ENCODE assay signal across 12 cellular contexts in genomic region chr6:136067731-136068341, GRCh38.
DNase-seq lines count a peak whose midpoint lies in the region; ATAC-seq and TF ChIP-seq lines count a peak whose summit lies in the region.
"Had no signal": no experiment of that assay in that cellular context is flagged by ENCODE, and none has a peak within 500 bp of the region (broad histone marks: within the 10 kb centered on the region; RNA-seq: fewer than 3 reads in every experiment).

No MANE protein-coding gene starts in this region.

- no peak for ATAC-seq in HG02970 (IDR thresholded peaks at IDR 0.05; ENCODE audit: low FRiP score, unreplicated experiment)
- no peak for ATAC-seq in activated CD8-positive, alpha-beta T cell treated with anti-CD3 and anti-CD28 coated beads for 36 hours
- ATAC-seq: K562 had no signal

- H3K9me3 ChIP-seq in hepatocyte (ENCODE audit: low read depth) (no peaks in the 10 kb centered on the region), skeletal muscle satellite cell (replicated peaks; ENCODE audit: low read length) (no peaks in the 10 kb centered on the region)
- H3K9me3 ChIP-seq in CD4-positive, alpha-beta memory T cell (ENCODE audit: control insufficient read depth in 1 of 2, low read length in 2 of 2), result no peaks in the 10 kb centered on the region

- no peaks in the 10 kb centered on the region for H3K79me2 ChIP-seq in hepatocyte

- H3K27ac ChIP-seq in hepatocyte, result peak overlapping the region; percentile 32
- no peak overlapping the region for H3K27ac ChIP-seq in CD4-positive, alpha-beta memory T cell (ENCODE audit: low read depth, low read length)
- H3K27ac ChIP-seq: WERI-Rb-1 had no signal

- no peaks in the 10 kb centered on the region for H3K27me3 Mint-ChIP-seq in MCF 10A (ENCODE audit: insufficient read depth, unreplicated experiment)
- peaks cover 2 to 3% of the 10 kb centered on the region in 2 donors for H3K27me3 Mint-ChIP-seq in CD4-positive, alpha-beta memory T cell
- H3K27me3 Mint-ChIP-seq in activated CD8-positive, alpha-beta T cell treated with anti-CD3 and anti-CD28 coated beads for 36 hours, result no peaks in the 10 kb centered on the region

- H3K36me3 Mint-ChIP-seq in MCF 10A (ENCODE audit: insufficient read depth, unreplicated experiment), result no peaks in the 10 kb centered on the region
- H3K36me3 Mint-ChIP-seq in CD4-positive, alpha-beta memory T cell, result no peaks in the 10 kb centered on the region
- no peaks in the 10 kb centered on the region for H3K36me3 Mint-ChIP-seq in activated CD8-positive, alpha-beta T cell treated with anti-CD3 and anti-CD28 coated beads for 36 hours (ENCODE audit: low read depth)

- no peak overlapping the region for H3K4me3 ChIP-seq in hepatocyte
- H3K4me3 ChIP-seq in skeletal muscle satellite cell (ENCODE audit: low read length), result no peak overlapping the region
- H3K4me3 ChIP-seq in CD4-positive, alpha-beta memory T cell (ENCODE audit: low read length in 2 of 2), result no peak overlapping the region
- H3K4me3 ChIP-seq: K562 had no signal

- H3K4me2 ChIP-seq in hepatocyte (no peak overlapping the region), skeletal muscle satellite cell (ENCODE audit: low read length) (no peak overlapping the region)

- H3K4me1 ChIP-seq in hepatocyte (ENCODE audit: insufficient read depth), result no peaks in the 10 kb centered on the region
- H3K4me1 ChIP-seq in skeletal muscle satellite cell (ENCODE audit: control insufficient read depth, insufficient read depth, low read length), result peaks cover 16% of the 10 kb centered on the region
- H3K4me1 ChIP-seq in CD4-positive, alpha-beta memory T cell (ENCODE audit: insufficient read depth, low read length), result no peaks in the 10 kb centered on the region

- 70% methylated on average over 10 of the region's 10 CpGs for WGBS in hepatocyte (ENCODE audit: low lambda C conversion rate, missing lambda C conversion rate)

- TF ChIP-seq CTCF in MCF 10A (IDR thresholded peaks at IDR 0.05; ENCODE audit: unreplicated experiment) (no peak), hepatocyte (IDR thresholded peaks at IDR 0.05; ENCODE audit: poor library complexity) (no peak)
- TF ChIP-seq CTCF in activated CD8-positive, alpha-beta T cell treated with anti-CD3 and anti-CD28 coated beads for 36 hours (IDR thresholded peaks at IDR 0.05), result no peak

- no peaks in the 10 kb centered on the region for H3K9me3 Mint-ChIP-seq in MCF 10A (ENCODE audit: unreplicated experiment)
- H3K9me3 Mint-ChIP-seq in CD4-positive, alpha-beta memory T cell, result no peaks in the 10 kb centered on the region
- no peaks in the 10 kb centered on the region for H3K9me3 Mint-ChIP-seq in activated CD8-positive, alpha-beta T cell treated with anti-CD3 and anti-CD28 coated beads for 36 hours
- H3K9me3 Mint-ChIP-seq: activated naive CD4-positive, alpha-beta T cell treated with anti-CD3 and anti-CD28 coated beads for 36 hours had no signal

- peak overlapping the region; percentile 3 for H3K4me3 Mint-ChIP-seq in MCF 10A (ENCODE audit: unreplicated experiment)
- H3K4me3 Mint-ChIP-seq in CD4-positive, alpha-beta memory T cell, result no peak overlapping the region
- no peak overlapping the region for H3K4me3 Mint-ChIP-seq in activated CD8-positive, alpha-beta T cell treated with anti-CD3 and anti-CD28 coated beads for 36 hours
- H3K4me3 Mint-ChIP-seq: activated naive CD4-positive, alpha-beta T cell treated with anti-CD3 and anti-CD28 coated beads for 36 hours had no signal

- POLR2A ChIA-PET in MCF 10A (lab: Yijun Ruan, JAX), result interaction anchor here (1.6 kb wide), 1 partner anchor 146 kb away, joined by 6 read pairs; no protein-coding TSS in a partner anchor
- POLR2A ChIA-PET in CD4-positive, alpha-beta memory T cell (lab: Charles Lee; ENCODE audit: partially characterized antibody), result no interaction called here
- POLR2A ChIA-PET in activated CD8-positive, alpha-beta T cell treated with anti-CD3 and anti-CD28 coated beads for 36 hours (lab: Charles Lee), result no interaction called here

- CTCF ChIA-PET in MCF 10A (lab: Yijun Ruan, JAX), result interaction anchor here (0.6 kb wide), 3 partner anchors 154 to 503 kb away, joined by 3 read pairs; no protein-coding TSS in a partner anchor
- CTCF ChIA-PET in CD4-positive, alpha-beta memory T cell (lab: Charles Lee; ENCODE audit: partially characterized antibody), result interaction anchor here (0.7 kb wide), 1 partner anchor 1467 kb away, joined by 3 read pairs; no protein-coding TSS in a partner anchor
- CTCF ChIA-PET in activated CD8-positive, alpha-beta T cell treated with anti-CD3 and anti-CD28 coated beads for 36 hours (lab: Charles Lee), result no interaction called here

- intact Hi-C loops in MCF 10A (cut with micrococcal nuclease), result no loop called here
- intact Hi-C loops in CD4-positive, alpha-beta memory T cell (cut with micrococcal nuclease), result no loop called here
- intact Hi-C loops in activated CD8-positive, alpha-beta T cell treated with anti-CD3 and anti-CD28 coated beads for 36 hours (cut with micrococcal nuclease), result no loop called here

- DNase-seq in HK-2 (ENCODE audit: unreplicated experiment), result peak; percentile 61
- DNase-seq in MCF 10A (ENCODE audit: unreplicated experiment), result peak; percentile 78
- DNase-seq in hepatocyte (ENCODE audit: low spot score), result no peak
- no peak for DNase-seq in activated gamma-delta T cell treated with Interleukin-2 at 50 U/mL for 16 hours
- DNase-seq in CD4-positive, alpha-beta memory T cell, result no peak
- DNase-seq in activated CD8-positive, alpha-beta T cell treated with anti-CD3 and anti-CD28 coated beads for 36 hours, result no peak
- DNase-seq: activated naive CD4-positive, alpha-beta T cell treated with anti-CD3 and anti-CD28 coated beads for 36 hours; DMS79 treated with DMSO at 0.1 percent for 48 hours; WERI-Rb-1 had no signal

- H3K9me2 ChIP-seq in hepatocyte (replicated peaks; ENCODE audit: insufficient read depth), result no peaks in the 10 kb centered on the region

- H3K4me1 Mint-ChIP-seq in MCF 10A (ENCODE audit: insufficient read depth, unreplicated experiment), result peaks cover 30% of the 10 kb centered on the region
- no peaks in the 10 kb centered on the region for H3K4me1 Mint-ChIP-seq in CD4-positive, alpha-beta memory T cell
- no peaks in the 10 kb centered on the region for H3K4me1 Mint-ChIP-seq in activated CD8-positive, alpha-beta T cell treated with anti-CD3 and anti-CD28 coated beads for 36 hours (ENCODE audit: low read depth)

- H3K27ac Mint-ChIP-seq in MCF 10A (ENCODE audit: low read depth, unreplicated experiment), result peak overlapping the region; percentile 95
- H3K27ac Mint-ChIP-seq in CD4-positive, alpha-beta memory T cell, result no peak overlapping the region
- H3K27ac Mint-ChIP-seq in activated CD8-positive, alpha-beta T cell treated with anti-CD3 and anti-CD28 coated beads for 36 hours, result no peak overlapping the region
- H3K27ac Mint-ChIP-seq: activated naive CD4-positive, alpha-beta T cell treated with anti-CD3 and anti-CD28 coated beads for 36 hours had no signal

- H3K27me3 ChIP-seq in hepatocyte (no peaks in the 10 kb centered on the region), skeletal muscle satellite cell (ENCODE audit: control insufficient read depth, insufficient read depth, low read length) (no peaks in the 10 kb centered on the region)
- H3K27me3 ChIP-seq in CD4-positive, alpha-beta memory T cell (ENCODE audit: insufficient read depth, low read length), result no peaks in the 10 kb centered on the region

- BruUV-seq in MCF 10A (replicated peaks; lab: Mats Ljungman, UMichigan), result TSS peak; percentile 77

- H3K9ac ChIP-seq in skeletal muscle satellite cell (ENCODE audit: low read depth, low read length), result peak overlapping the region; percentile 9

- no peaks in the 10 kb centered on the region for H4K20me1 ChIP-seq in hepatocyte (ENCODE audit: insufficient read depth, poor library complexity, severe bottlenecking)

- H2AFZ ChIP-seq in hepatocyte, result no peak overlapping the region

- H3K36me3 ChIP-seq in hepatocyte (replicated peaks; ENCODE audit: insufficient read depth, low read depth) (no peaks in the 10 kb centered on the region), skeletal muscle satellite cell (ENCODE audit: insufficient read depth, low read length) (no peaks in the 10 kb centered on the region)
- no peaks in the 10 kb centered on the region for H3K36me3 ChIP-seq in CD4-positive, alpha-beta memory T cell (ENCODE audit: insufficient read depth, low read length)
- H3K36me3 ChIP-seq: WERI-Rb-1 had no signal

Comparison
In these comparisons a context has a peak if more than half of its experiments do, and no peak if none do; other contexts are left out.
1. DNase-seq: peak in HK-2 (single experiment) and MCF 10A (single experiment); none in hepatocyte (single experiment), activated gamma-delta T cell treated with Interleukin-2 at 50 U/mL for 16 hours (single experiment), CD4-positive, alpha-beta memory T cell (0 of 5) and activated CD8-positive, alpha-beta T cell treated with anti-CD3 and anti-CD28 coated beads for 36 hours (single experiment).